ENCODE assay signal across 15 cellular contexts in the genomic region with DNA sequence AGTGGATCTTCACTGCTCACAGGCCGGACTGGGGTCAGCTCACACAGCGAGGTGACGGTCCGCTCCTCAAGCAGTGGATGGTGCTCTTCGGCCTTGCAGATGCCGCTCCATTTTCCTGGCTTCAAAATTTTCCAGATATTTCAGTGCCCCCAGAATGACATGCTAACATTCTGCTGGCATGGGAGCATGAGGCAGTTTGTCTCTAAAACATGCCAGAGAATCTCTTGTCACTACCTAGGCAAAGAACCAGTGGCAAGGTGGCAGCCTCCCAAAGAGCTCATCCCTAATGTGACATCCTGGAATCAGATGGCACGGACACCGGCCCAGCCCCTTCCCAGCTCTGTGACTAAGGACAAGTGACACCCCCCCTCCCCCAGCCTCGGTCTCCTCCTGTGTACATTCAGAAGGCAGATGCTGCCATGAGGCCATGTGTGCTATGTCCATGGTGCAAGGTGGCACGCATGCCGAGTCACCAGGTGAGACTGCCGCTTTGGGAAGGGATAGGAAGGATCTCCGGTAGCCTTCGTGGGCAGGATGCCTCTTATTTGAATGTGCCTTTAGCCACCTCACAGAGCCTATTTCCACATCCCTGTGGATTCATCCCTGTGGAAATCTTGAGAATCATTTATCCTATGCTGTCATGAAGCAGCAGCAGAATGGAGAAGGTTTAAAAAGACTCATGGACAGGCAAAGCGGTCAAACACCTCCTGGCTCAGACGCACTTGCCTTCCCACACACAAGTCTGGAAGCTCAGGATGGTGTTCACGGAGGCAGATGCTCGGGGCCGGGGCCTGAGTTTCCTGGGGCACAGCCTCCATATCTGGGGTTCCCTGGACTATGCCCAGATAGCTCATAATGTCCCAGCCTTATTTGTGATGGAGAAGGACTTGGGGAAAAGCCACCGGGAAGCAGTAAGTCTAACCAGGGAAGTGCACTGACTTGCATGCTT. TPM values are rescaled to one million over a fixed set of nuclear protein-coding genes. Genes with fewer than 3 reads are reported as not detected.
DNase-seq lines count a peak whose midpoint lies in the region; ATAC-seq and TF ChIP-seq lines count a peak whose summit lies in the region.
"Had no signal": no experiment of that assay in that cellular context is flagged by ENCODE, and none has a peak within 500 bp of the region (broad histone marks: within the 10 kb centered on the region; RNA-seq: fewer than 3 reads in every experiment).

No MANE protein-coding gene starts in this region.

- peaks cover 69% of the 10 kb centered on the region for H3K79me2 ChIP-seq in ACC112 (ENCODE audit: control insufficient read depth, insufficient read depth, low read length, unreplicated experiment)
- H3K79me2 ChIP-seq in trophoblast cell (ENCODE audit: control insufficient read depth, insufficient read depth, low read length, poor library complexity), result peaks cover 11% of the 10 kb centered on the region

- TF ChIP-seq CTCF in ascending aorta (IDR thresholded peaks at IDR 0.05), result no peak
- TF ChIP-seq CTCF in gastroesophageal sphincter (IDR thresholded peaks at IDR 0.05), result no peak

- H3K9me3 ChIP-seq in ascending aorta (no peaks in the 10 kb centered on the region), gastroesophageal sphincter (no peaks in the 10 kb centered on the region), trophoblast cell (ENCODE audit: insufficient read depth, low read depth, low read length) (peaks cover 1% of the 10 kb centered on the region)
- H3K9me3 ChIP-seq: testis had no signal

- H4K8ac ChIP-seq in trophoblast cell (ENCODE audit: low read depth, low read length), result no peak overlapping the region

- peak in 1 of 2 donors; percentile 63 for DNase-seq in ascending aorta (ENCODE audit: low spot score in 2 of 2)
- DNase-seq in trophoblast cell, result no peak
- no peak for DNase-seq in NCI-H187 (lab: John Stamatoyannopoulos, UW)
- DNase-seq in activated gamma-delta T cell (lab: John Stamatoyannopoulos, UW), result no peak
- DNase-seq in DMS114 treated with DMSO at 0.1 percent for 48 hours (lab: John Stamatoyannopoulos, UW; ENCODE audit: unreplicated experiment), result no peak
- DNase-seq: activated naive CD4-positive, alpha-beta T cell treated with anti-CD3 and anti-CD28 coated beads, Interleukin-2, amount 50 U/mL, for 16 hours; cortex of kidney; DMS153; kidney glomerular epithelial cell; NCI-H1048; testis had no signal

- no peak overlapping the region for H2BK12ac ChIP-seq in trophoblast cell (ENCODE audit: low read length)

- no peak overlapping the region for H2BK120ac ChIP-seq in trophoblast cell (ENCODE audit: insufficient read depth, low read length, poor library complexity)

- H4K12ac ChIP-seq in trophoblast cell (ENCODE audit: low read depth, low read length), result no peak overlapping the region

- no peak overlapping the region for H3K14ac ChIP-seq in trophoblast cell (ENCODE audit: low read length)

- peak overlapping the region; percentile 16; the same call in 1 of the 2 replicates for H3K27ac ChIP-seq in ACC112 (ENCODE audit: low read depth, low read length)
- peak overlapping the region; percentile 6 to 28 for H3K27ac ChIP-seq in ascending aorta
- peak overlapping the region; percentile 90 to 98 (median 96) for H3K27ac ChIP-seq in gastroesophageal sphincter
- H3K27ac ChIP-seq in trophoblast cell (ENCODE audit: low read depth, low read length), result no peak overlapping the region
- H3K27ac ChIP-seq: SK-N-MC, testis had no signal

- H3K36me3 ChIP-seq in ACC112 (ENCODE audit: insufficient read depth, low read length) (peaks cover 21% of the 10 kb centered on the region; the same call in 1 of the 2 replicates), ascending aorta (peaks cover 7 to 15% of the 10 kb centered on the region in 2 donors), gastroesophageal sphincter (no peaks in the 10 kb centered on the region), trophoblast cell (ENCODE audit: control insufficient read depth in 1 of 2, insufficient read depth in 2 of 2, low read length in 2 of 2) (peaks cover 26 to 43% of the 10 kb centered on the region in 2 experiments)

- intact Hi-C loops in ascending aorta (cut with DNase I), result loop anchor here (10.0 kb wide), 1 partner anchor 179 kb away; no protein-coding TSS in a partner anchor

- H3K4me2 ChIP-seq in trophoblast cell (ENCODE audit: low read length), result peak overlapping the region; percentile 44

- H3K4me3 ChIP-seq in ACC112 (ENCODE audit: low read depth, low read length), result peak overlapping the region; percentile 80
- H3K4me3 ChIP-seq in ascending aorta, result peak overlapping the region; percentile 77 to 89
- H3K4me3 ChIP-seq in gastroesophageal sphincter, result peak overlapping the region; percentile 88 to 98
- peak overlapping the region; percentile 50 for H3K4me3 ChIP-seq in trophoblast cell (ENCODE audit: low read depth, low read length)
- H3K4me3 ChIP-seq: SK-N-MC, testis had no signal

- no peak overlapping the region for H2BK5ac ChIP-seq in trophoblast cell (ENCODE audit: low read depth, low read length, poor library complexity)

- no peak overlapping the region for H2AK5ac ChIP-seq in trophoblast cell (ENCODE audit: low read length)

- no peak overlapping the region for H4K91ac ChIP-seq in trophoblast cell (ENCODE audit: low read depth, low read length)

- peaks cover 11% of the 10 kb centered on the region for H3K79me1 ChIP-seq in trophoblast cell (ENCODE audit: low read length)

- H2AFZ ChIP-seq in ACC112 (ENCODE audit: low read length, unreplicated experiment) (no peak overlapping the region), trophoblast cell (ENCODE audit: insufficient read depth, low read length, poor library complexity) (no peak overlapping the region)

- H3K9ac ChIP-seq in trophoblast cell (ENCODE audit: low read length), result no peak overlapping the region

- TF ChIP-seq EP300 in gastroesophageal sphincter (IDR thresholded peaks at IDR 0.05), result no peak

- peaks cover 50% of the 10 kb centered on the region for H3K4me1 ChIP-seq in ACC112 (ENCODE audit: control insufficient read depth, insufficient read depth, low read length, unreplicated experiment)
- peaks cover 18 to 33% of the 10 kb centered on the region in 2 donors for H3K4me1 ChIP-seq in ascending aorta
- peaks cover 8 to 96% (median 40%) of the 10 kb centered on the region in 3 donors for H3K4me1 ChIP-seq in gastroesophageal sphincter
- peaks cover 18 to 26% of the 10 kb centered on the region in 2 experiments for H3K4me1 ChIP-seq in trophoblast cell (ENCODE audit: control insufficient read depth in 1 of 2, insufficient read depth in 2 of 2, low read length in 2 of 2)

- peak overlapping the region; percentile 23 for H3K23ac ChIP-seq in trophoblast cell (ENCODE audit: low read length)

- no peak overlapping the region for H3K18ac ChIP-seq in trophoblast cell (ENCODE audit: low read length)

- H3K27me3 ChIP-seq in ACC112 (ENCODE audit: insufficient read depth, low read length), result no peaks in the 10 kb centered on the region
- H3K27me3 ChIP-seq in ascending aorta, result no peaks in the 10 kb centered on the region
- no peaks in the 10 kb centered on the region for H3K27me3 ChIP-seq in gastroesophageal sphincter
- H3K27me3 ChIP-seq in trophoblast cell (ENCODE audit: insufficient read depth, low read length), result no peaks in the 10 kb centered on the region
- H3K27me3 ChIP-seq: testis had no signal

- ATAC-seq in gastroesophageal sphincter (no peak), GM21528 (IDR thresholded peaks at IDR 0.05; ENCODE audit: low FRiP score, unreplicated experiment) (no peak)

- peak overlapping the region; percentile 13 for H3K4ac ChIP-seq in trophoblast cell (ENCODE audit: low read depth, low read length)

- 13 to 49% methylated on average over 7 of the region's 20 CpGs for WGBS in gastroesophageal sphincter (ENCODE audit: low coverage in 1 of 2), 2 donors
- WGBS in trophoblast cell (ENCODE audit: extremely low coverage, insufficient coverage, insufficient read length), result no CpG with 5 or more reads among the region's 20 CpGs

- no peak for TF ChIP-seq POLR2A in gastroesophageal sphincter (IDR thresholded peaks at IDR 0.05)

RNA-seq across cellular contexts. Expression of gene S1PR3, which starts 2.9 kb away (rescaled TPM):
- total RNA-seq in ascending aorta, result 59.3 TPM
- total RNA-seq in gastroesophageal sphincter, result 100 to 1,000 TPM in 3 of 4 donors, 10 to 100 TPM in 1; 77.9 to 351 (median 167) TPM
- 62.7 and 63.6 TPM in 2 replicates for polyA plus RNA-seq in trophoblast cell (2013)
